10 cellular contexts compared by ENCODE assay signal in the genomic region with DNA sequence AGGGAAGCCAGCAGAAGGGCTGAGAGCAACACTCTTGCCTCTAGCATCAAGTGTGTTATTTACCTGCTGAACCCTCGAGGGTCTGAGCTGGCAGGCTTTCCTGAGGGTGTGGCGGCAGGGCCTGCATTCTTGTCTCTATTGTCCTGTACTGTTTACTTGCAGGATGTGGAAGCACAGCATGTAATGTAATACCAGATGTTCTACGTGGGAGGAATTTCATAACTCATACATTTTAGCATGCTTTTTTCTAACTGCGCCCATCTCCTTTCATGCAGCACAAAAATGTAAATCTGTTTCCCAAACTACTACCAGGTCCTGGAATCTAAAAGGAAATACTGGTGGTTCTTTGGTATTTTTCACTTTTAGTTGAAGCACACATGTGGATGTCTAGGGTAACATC.
DNase-seq lines count a peak whose midpoint lies in the region; ATAC-seq and TF ChIP-seq lines count a peak whose summit lies in the region.
"Had no signal": no experiment of that assay in that cellular context is flagged by ENCODE, and none has a peak within 500 bp of the region (broad histone marks: within the 10 kb centered on the region; RNA-seq: fewer than 3 reads in every experiment).

No MANE protein-coding gene starts in this region.

- no peak for TF ChIP-seq CTCF in AG10803 (conservative IDR thresholded peaks at IDR 0.05; ENCODE audit: low read length)
- TF ChIP-seq CTCF in chondrocyte (IDR thresholded peaks at IDR 0.05) = no peak
- no peak for TF ChIP-seq CTCF in mesothelial cell of epicardium (IDR thresholded peaks at IDR 0.05; ENCODE audit: unreplicated experiment)

- no peak overlapping the region for H3K4me3 ChIP-seq in AG10803 (ENCODE audit: low read length)

- ATAC-seq in HG02938 (IDR thresholded peaks at IDR 0.05; ENCODE audit: unreplicated experiment) = no peak
- ATAC-seq in HG02623 (IDR thresholded peaks at IDR 0.05; ENCODE audit: unreplicated experiment) = no peak
- ATAC-seq: activated CD4-positive, alpha-beta T cell treated with anti-CD3 and anti-CD28 coated beads for 36 hours had no signal

- H3K36me3 Mint-ChIP-seq in chondrocyte (ENCODE audit: low read depth) = peaks cover 16% of the 10 kb centered on the region
- H3K36me3 Mint-ChIP-seq in mesothelial cell of epicardium = peaks cover 9% of the 10 kb centered on the region

- DNase-seq in AG10803 (ENCODE audit: low read depth) (peak; percentile 99), NCI-H1105 treated with DMSO at 0.1 percent for 48 hours (lab: John Stamatoyannopoulos, UW) (peak; percentile 50), chondrocyte (ENCODE audit: low spot score) (no peak), mesothelial cell of epicardium (ENCODE audit: low spot score in 2 of 2, unreplicated experiment in 2 of 2) (no peak), Kasumi-1 (lab: John Stamatoyannopoulos, UW) (no peak), cerebellar nuclear complex (lab: John Stamatoyannopoulos, UW) (no peak)
- DNase-seq: activated CD4-positive, alpha-beta T cell treated with anti-CD3 and anti-CD28 coated beads for 36 hours; central memory CD4-positive, alpha-beta T cell had no signal

- H3K4me1 Mint-ChIP-seq in chondrocyte (ENCODE audit: low read depth) (peaks cover 22% of the 10 kb centered on the region), mesothelial cell of epicardium (peaks cover 48% of the 10 kb centered on the region)
- H3K4me1 Mint-ChIP-seq: activated CD4-positive, alpha-beta T cell treated with anti-CD3 and anti-CD28 coated beads for 36 hours had no signal

- no peaks in the 10 kb centered on the region for H3K9me3 Mint-ChIP-seq in chondrocyte (ENCODE audit: low read depth)
- H3K9me3 Mint-ChIP-seq in mesothelial cell of epicardium = no peaks in the 10 kb centered on the region

- H3K4me3 Mint-ChIP-seq in chondrocyte (ENCODE audit: unreplicated experiment) (no peak overlapping the region), mesothelial cell of epicardium (no peak overlapping the region)
- H3K4me3 Mint-ChIP-seq: activated CD4-positive, alpha-beta T cell treated with anti-CD3 and anti-CD28 coated beads for 36 hours had no signal

- H3K27me3 Mint-ChIP-seq in chondrocyte (ENCODE audit: low read depth) (no peaks in the 10 kb centered on the region), mesothelial cell of epicardium (ENCODE audit: low read depth) (no peaks in the 10 kb centered on the region)
- H3K27me3 Mint-ChIP-seq: activated CD4-positive, alpha-beta T cell treated with anti-CD3 and anti-CD28 coated beads for 36 hours had no signal

- H3K27ac Mint-ChIP-seq in chondrocyte (ENCODE audit: unreplicated experiment) = peak overlapping the region; percentile 28
- H3K27ac Mint-ChIP-seq in mesothelial cell of epicardium = peak overlapping the region; percentile 74

Comparison
In these comparisons a context has a peak if more than half of its experiments do, and no peak if none do; other contexts are left out.
1. DNase-seq: peak in AG10803 (single experiment) and NCI-H1105 treated with DMSO at 0.1 percent for 48 hours (single experiment); none in chondrocyte (single experiment), mesothelial cell of epicardium (0 of 2), Kasumi-1 (0 of 2) and cerebellar nuclear complex (0 of 2).